In the genomic region with DNA sequence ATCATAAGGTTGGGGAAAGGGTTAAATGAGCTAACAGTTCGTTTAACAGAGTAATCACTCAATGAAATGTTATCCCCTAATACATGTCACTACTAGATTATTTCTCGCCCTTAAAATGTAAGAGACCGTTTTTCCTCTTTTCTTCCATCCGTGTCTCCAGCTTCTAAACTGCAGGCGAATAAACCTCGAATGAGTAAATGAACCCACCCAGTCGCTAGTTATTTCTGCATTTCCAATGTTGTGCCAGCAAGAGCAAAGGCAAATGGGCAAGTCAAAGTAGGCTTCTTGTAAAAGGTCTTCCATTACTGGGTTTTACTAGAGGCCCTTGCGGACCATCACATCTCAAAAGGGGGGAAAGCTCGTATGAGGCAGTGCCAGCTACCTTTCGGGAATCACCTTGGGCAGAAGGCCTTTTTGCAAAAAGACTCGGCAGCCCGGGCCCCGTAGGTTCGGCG, we compare ENCODE assay signal across 8 cellular contexts. TPM values are rescaled to one million over a fixed set of nuclear protein-coding genes. Genes with fewer than 3 reads are reported as not detected.
DNase-seq lines count a peak whose midpoint lies in the region; ATAC-seq, FAIRE-seq and TF ChIP-seq lines count a peak whose summit lies in the region.

No MANE protein-coding gene starts in this region.

- no peak for FAIRE-seq in GM12878 (lab: Jason Lieb, UNC)

- no peak for TF ChIP-seq EP300 in GM12878 (IDR thresholded peaks at IDR 0.05; ENCODE audit: borderline replicate concordance in 1 of 2, control insufficient read depth in 1 of 2, low read depth in 2 of 2, low read length in 2 of 2)

- WGBS in GM12878 (ENCODE audit: insufficient coverage, insufficient replicate concordance, low lambda C conversion rate, missing lambda C conversion rate) = 14% methylated on average over 15 of the region's 15 CpGs

- H3K27ac ChIP-seq in C4-2B (peak overlapping the region; percentile 84), GM12878 (ENCODE audit: control insufficient read depth, insufficient read depth) (peak overlapping the region; percentile 69)

- H4K20me1 ChIP-seq in GM12878 (ENCODE audit: control insufficient read depth, insufficient read depth) = no peaks in the 10 kb centered on the region

- POLR2A ChIA-PET in GM12878 (lab: Charles Lee) = interaction anchor here (0.8 to 2.6 kb wide), 7 partner anchors 11 to 255 kb away, joined by 3 to 12 read pairs (median 11); a partner anchor contains a TSS

- peak overlapping the region; percentile 95 for H2AFZ ChIP-seq in GM12878 (ENCODE audit: control insufficient read depth, low read depth, low read length)

- RAD21 ChIA-PET in GM12878 (lab: Charles Lee; ENCODE audit: unreplicated experiment) = interaction anchor here (1.1 to 2.0 kb wide), 7 partner anchors 13 to 353 kb away, joined by 3 to 12 read pairs (median 5); a partner anchor contains a TSS

- no peaks in the 10 kb centered on the region for H3K36me3 ChIP-seq in GM12878 (ENCODE audit: control insufficient read depth in 2 of 2, insufficient read depth in 2 of 2, low read length in 1 of 2)

- TF ChIP-seq CTCF in C4-2B (conservative IDR thresholded peaks at IDR 0.05) (no peak), GM12878 (IDR thresholded peaks at IDR 0.05 in 2 of 3, conservative IDR thresholded peaks at IDR 0.05 in 1 of 3; ENCODE audit: control insufficient read depth in 2 of 3, extremely low read depth in 1 of 3, insufficient read depth in 1 of 3, low read depth in 3 of 3, low read length in 3 of 3) (no peak)

- intact Hi-C loops in GM12878 (cut with micrococcal nuclease; ENCODE audit: unreplicated experiment) = loop anchor here (5.0 kb wide), 2 partner anchors 100 to 255 kb away; a partner anchor contains a TSS

- no peak for TF ChIP-seq RAD21 in GM12878 (IDR thresholded peaks at IDR 0.05; ENCODE audit: insufficient read depth, low read depth, low read length)

- CTCF ChIA-PET in GM12878 (lab: Yijun Ruan, JAX) = interaction anchor here (1.0 to 4.5 kb wide), 8 partner anchors 10 to 252 kb away, joined by 3 to 38 read pairs (median 6); a partner anchor contains a TSS

- peaks cover 4% of the 10 kb centered on the region; the same call in 1 of the 2 replicates for H3K4me1 ChIP-seq in GM12878 (ENCODE audit: control insufficient read depth, insufficient read depth, low read length)
- H3K4me1 ChIP-seq in mononuclear cell (ENCODE audit: insufficient read depth, low read length) = peaks cover 32% of the 10 kb centered on the region

- DNase-seq in GM12878 (ENCODE audit: low read depth, low spot score) (no peak), T1000 (lab: John Stamatoyannopoulos, UW) (no peak), GM19240 (ENCODE audit: insufficient read length, low spot score) (no peak), DMS 273 treated with DMSO at 0.1 percent for 48 hours (lab: John Stamatoyannopoulos, UW) (no peak), NCI-H2081 treated with DMSO at 0.1 percent for 48 hours (lab: John Stamatoyannopoulos, UW) (no peak)

- H3K4me2 ChIP-seq in GM12878 (ENCODE audit: control insufficient read depth, insufficient read depth) = peak overlapping the region; percentile 72

- peaks cover 32% of the 10 kb centered on the region for H3K79me2 ChIP-seq in GM12878 (ENCODE audit: control insufficient read depth, insufficient read depth, low read length)

- no peaks in the 10 kb centered on the region for H3K9me3 ChIP-seq in GM12878 (replicated peaks; ENCODE audit: control insufficient read depth, insufficient read depth, low read length)
- H3K9me3 ChIP-seq in mononuclear cell (ENCODE audit: low read depth, low read length) = no peaks in the 10 kb centered on the region

- TSS peak; percentile 99 for BruUV-seq in GM12878 (replicated peaks; lab: Mats Ljungman, UMichigan)

- peak overlapping the region; percentile 49; the same call in 1 of the 2 replicates for H3K9ac ChIP-seq in GM12878 (ENCODE audit: control insufficient read depth, insufficient read depth, low read length)

- in situ Hi-C loops in GM12878 (cut with MboI) = no loop called here

- H3K27me3 ChIP-seq in GM12878 (replicated peaks in 1 of 2; ENCODE audit: control insufficient read depth in 2 of 2, insufficient read depth in 2 of 2, low read length in 1 of 2) (no peaks in the 10 kb centered on the region), mononuclear cell (ENCODE audit: insufficient read depth, low read length) (no peaks in the 10 kb centered on the region)

- H3K4me3 ChIP-seq in GM12878 (peak overlapping the region; percentile 94; the same call in 1 of the 2 replicates), mononuclear cell (ENCODE audit: low read length) (peak overlapping the region; percentile 84)

- SMC1A ChIA-PET in GM12878 (lab: Charles Lee; ENCODE audit: uncharacterized antibody, unreplicated experiment) = interaction anchor here (0.9 to 5.2 kb wide), 9 partner anchors 9 to 622 kb away, joined by 3 to 40 read pairs (median 7); a partner anchor contains a TSS

- ATAC-seq in HG03066 (IDR thresholded peaks at IDR 0.05; ENCODE audit: low read depth, unreplicated experiment) (peak; percentile 9), GM12878 (no peak)

- no peak for TF ChIP-seq POLR2A in GM12878 (IDR thresholded peaks at IDR 0.05; ENCODE audit: low read depth, low read length)

TF ChIP-seq in GM12878, 131 proteins besides CTCF, POLR2A, EP300 and RAD21:
- TF ChIP-seq IKZF2 (IDR thresholded peaks at IDR 0.05) = 0 out of 4 replicates have a peak, but pooled peaks of 1 of the 2 experiments have one; percentile 15
- TF ChIP-seq NBN (IDR thresholded peaks at IDR 0.05) = 0 out of 2 replicates have a peak, but pooled peaks have one; percentile 41
- no peak for TF ChIP-seq SP1 (IDR thresholded peaks at IDR 0.05; ENCODE audit: low read depth, low read length)
- 0 out of 2 replicates have a peak, but pooled peaks have one; percentile 66 for TF ChIP-seq SMAD5 (IDR thresholded peaks at IDR 0.05; ENCODE audit: low read depth)
- TF ChIP-seq, protein P1, sequence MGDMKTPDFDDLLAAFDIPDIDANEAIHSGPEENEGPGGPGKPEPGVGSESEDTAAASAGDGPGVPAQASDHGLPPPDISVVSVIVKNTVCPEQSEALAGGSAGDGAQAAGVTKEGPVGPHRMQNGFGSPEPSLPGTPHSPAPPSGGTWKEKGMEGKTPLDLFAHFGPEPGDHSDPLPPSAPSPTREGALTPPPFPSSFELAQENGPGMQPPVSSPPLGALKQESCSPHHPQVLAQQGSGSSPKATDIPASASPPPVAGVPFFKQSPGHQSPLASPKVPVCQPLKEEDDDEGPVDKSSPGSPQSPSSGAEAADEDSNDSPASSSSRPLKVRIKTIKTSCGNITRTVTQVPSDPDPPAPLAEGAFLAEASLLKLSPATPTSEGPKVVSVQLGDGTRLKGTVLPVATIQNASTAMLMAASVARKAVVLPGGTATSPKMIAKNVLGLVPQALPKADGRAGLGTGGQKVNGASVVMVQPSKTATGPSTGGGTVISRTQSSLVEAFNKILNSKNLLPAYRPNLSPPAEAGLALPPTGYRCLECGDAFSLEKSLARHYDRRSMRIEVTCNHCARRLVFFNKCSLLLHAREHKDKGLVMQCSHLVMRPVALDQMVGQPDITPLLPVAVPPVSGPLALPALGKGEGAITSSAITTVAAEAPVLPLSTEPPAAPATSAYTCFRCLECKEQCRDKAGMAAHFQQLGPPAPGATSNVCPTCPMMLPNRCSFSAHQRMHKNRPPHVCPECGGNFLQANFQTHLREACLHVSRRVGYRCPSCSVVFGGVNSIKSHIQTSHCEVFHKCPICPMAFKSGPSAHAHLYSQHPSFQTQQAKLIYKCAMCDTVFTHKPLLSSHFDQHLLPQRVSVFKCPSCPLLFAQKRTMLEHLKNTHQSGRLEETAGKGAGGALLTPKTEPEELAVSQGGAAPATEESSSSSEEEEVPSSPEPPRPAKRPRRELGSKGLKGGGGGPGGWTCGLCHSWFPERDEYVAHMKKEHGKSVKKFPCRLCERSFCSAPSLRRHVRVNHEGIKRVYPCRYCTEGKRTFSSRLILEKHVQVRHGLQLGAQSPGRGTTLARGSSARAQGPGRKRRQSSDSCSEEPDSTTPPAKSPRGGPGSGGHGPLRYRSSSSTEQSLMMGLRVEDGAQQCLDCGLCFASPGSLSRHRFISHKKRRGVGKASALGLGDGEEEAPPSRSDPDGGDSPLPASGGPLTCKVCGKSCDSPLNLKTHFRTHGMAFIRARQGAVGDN (IDR thresholded peaks at IDR 0.05) = peak; percentile 90
- TF ChIP-seq NRF1 (conservative IDR thresholded peaks at IDR 0.05; ENCODE audit: low read depth, low read length) = peak; percentile 64; the same call in 1 of the 2 replicates
- TF ChIP-seq ZNF384 (IDR thresholded peaks at IDR 0.05; ENCODE audit: borderline replicate concordance, low read depth, low read length) = no peak

RNA-seq across cellular contexts. Expression of a gene that starts 0.4 kb away (rescaled TPM):
- total RNA-seq in GM12878 (2013; cell fraction: nucleolus; rRNA removed) = 22.9 and 25.6 TPM in 2 replicates
- total RNA-seq in GM12878 (2014; rRNA removed) (18.6 and 19.5 TPM in 2 replicates), GM12878 (2014; rRNA removed; fragmentation: Illumina TruSeq; extraction: Trizol) (25.9 and 26.2 TPM in 2 replicates), GM12878 (2021) (23.2 and 24.6 TPM in 2 replicates), mononuclear cell (25.7 TPM)
- 14.0 TPM for polyA plus RNA-seq in GM12878 (2011; ENCODE audit: low read depth)
- polyA plus RNA-seq in GM12878 (2011; rRNA removed) (30.1 and 32.4 TPM in 2 replicates), GM12878 (2014; fragmentation: Illumina TruSeq; extraction: Trizol) (33.9 and 39.6 TPM in 2 replicates), GM12878 (2014; fragmentation: Nextera tagmentation; extraction: Ambion mirVana) (10 to 100 TPM; 13.7 to 15.1 TPM), GM12878 (2014; rRNA removed) (20.9 and 21.3 TPM in 2 replicates), GM12878 (2016; fragmentation: Nextera tagmentation; extraction: Ambion mirVana) (10 to 100 TPM; 26.0 to 26.8 TPM)
- polyA plus RNA-seq in GM12878 (2011; cell fraction: cytosol; rRNA removed) = 23.0 and 24.5 TPM in 2 replicates
- 20.8 and 21.1 TPM in 2 replicates for polyA plus RNA-seq in GM12878 (2011; cell fraction: nucleus; rRNA removed)
- 18.1 and 23.7 TPM in 2 replicates for polyA plus RNA-seq in GM12878 (2012)
- polyA minus RNA-seq in GM12878 (2011; rRNA and poly(A)+ RNA removed) = 32.8 and 35.4 TPM in 2 replicates
- 12.7 and 12.8 TPM in 2 replicates for polyA minus RNA-seq in GM12878 (2011; cell fraction: cytosol; rRNA and poly(A)+ RNA removed)
- 12.5 and 23.1 TPM in 2 replicates for polyA minus RNA-seq in GM12878 (2011; cell fraction: nucleus; rRNA and poly(A)+ RNA removed)
